ENCODE assay signal across 18 cellular contexts in genomic region chr9:124849801-124850200, GRCh38. TPM values are rescaled to one million over a fixed set of nuclear protein-coding genes. Genes with fewer than 3 reads are reported as not detected.
DNase-seq lines count a peak whose midpoint lies in the region; ATAC-seq and TF ChIP-seq lines count a peak whose summit lies in the region.
"Had no signal": no experiment of that assay in that cellular context is flagged by ENCODE, and none has a peak within 500 bp of the region (broad histone marks: within the 10 kb centered on the region; RNA-seq: fewer than 3 reads in every experiment).

No MANE protein-coding gene starts in this region.

- ATAC-seq in gastrocnemius medialis: no peak
- no peak for ATAC-seq in GM19397 (IDR thresholded peaks at IDR 0.05; ENCODE audit: unreplicated experiment)
- ATAC-seq: activated CD4-positive, alpha-beta T cell treated with anti-CD3 and anti-CD28 coated beads for 36 hours; Panc1; stimulated activated naive CD8-positive, alpha-beta T cell treated with anti-CD3 and anti-CD28 coated beads, Interleukin-15, amount 100 ng/mL, for 72 hours had no signal

- H3K36me3 ChIP-seq in hepatocyte (replicated peaks; ENCODE audit: insufficient read depth, low read depth) (no peaks in the 10 kb centered on the region), gastrocnemius medialis (no peaks in the 10 kb centered on the region)
- H3K36me3 ChIP-seq: esophagus muscularis mucosa had no signal

- no peak overlapping the region for H3K4me3 ChIP-seq in astrocyte of the spinal cord (ENCODE audit: low read depth, low read length)
- no peak overlapping the region for H3K4me3 ChIP-seq in hepatocyte
- H3K4me3 ChIP-seq in gastrocnemius medialis: no peak overlapping the region
- H3K4me3 ChIP-seq: esophagus muscularis mucosa had no signal

- H3K27me3 ChIP-seq in hepatocyte (no peaks in the 10 kb centered on the region), gastrocnemius medialis (no peaks in the 10 kb centered on the region)
- H3K27me3 ChIP-seq: esophagus muscularis mucosa had no signal

- H4K20me1 ChIP-seq in hepatocyte (ENCODE audit: insufficient read depth, poor library complexity, severe bottlenecking): no peaks in the 10 kb centered on the region

- no peak overlapping the region for H3K4me2 ChIP-seq in hepatocyte

- TF ChIP-seq CTCF in astrocyte of the spinal cord (IDR thresholded peaks at IDR 0.05; ENCODE audit: low read depth, low read length) (no peak), hepatocyte (IDR thresholded peaks at IDR 0.05; ENCODE audit: poor library complexity) (no peak), gastrocnemius medialis (IDR thresholded peaks at IDR 0.05 in 4 of 5, conservative IDR thresholded peaks at IDR 0.05 in 1 of 5) (no peak)

- no peaks in the 10 kb centered on the region for H3K9me2 ChIP-seq in hepatocyte (replicated peaks; ENCODE audit: insufficient read depth)

- H3K4me1 ChIP-seq in hepatocyte (ENCODE audit: insufficient read depth) (peaks cover 7% of the 10 kb centered on the region), gastrocnemius medialis (peaks cover 28 to 32% of the 10 kb centered on the region in 2 donors)

- intact Hi-C loops in gastrocnemius medialis (cut with DNase I; ENCODE audit: low total_unique reads): no loop called here

- H3K27ac ChIP-seq in hepatocyte (no peak overlapping the region), gastrocnemius medialis (peak overlapping the region; percentile 11 to 93 (median 39))
- H3K27ac ChIP-seq: esophagus muscularis mucosa had no signal

- in situ Hi-C loops in astrocyte of the spinal cord (cut with HindIII; ENCODE audit: low sequenced_read_pairs): no loop called here
- in situ Hi-C loops in gastrocnemius medialis (cut with MboI; ENCODE audit: low sequenced_read_pairs in 4 of 4): loop anchor here in 3 of 4 donors (5.0 to 10.0 kb wide), 2 partner anchors 55 to 78 kb away; partner anchors contain the start of gene NR6A1 (in 3 of the 3)

- H3K9me3 ChIP-seq in hepatocyte (ENCODE audit: low read depth): no peaks in the 10 kb centered on the region
- no peaks in the 10 kb centered on the region for H3K9me3 ChIP-seq in gastrocnemius medialis
- H3K9me3 ChIP-seq: esophagus muscularis mucosa had no signal

- DNase-seq in SHP77 (lab: John Stamatoyannopoulos, UW) (peak; percentile 43 to 60), SHP77 treated with DMSO at 0.1 percent for 48 hours (lab: John Stamatoyannopoulos, UW) (no peak), astrocyte of the spinal cord (ENCODE audit: low read depth, low spot score) (peak; percentile 69), hepatocyte (ENCODE audit: low spot score) (peak; percentile 61), gastrocnemius medialis (no peak), AG08395 (ENCODE audit: low spot score) (no peak), cerebellum (ENCODE audit: low spot score) (no peak)
- DNase-seq: 8988T; activated CD4-positive, alpha-beta T cell treated with anti-CD3 and anti-CD28 coated beads for 36 hours; COR-L47; cortex of kidney; immature natural killer cell; NCI-H1436; NCI-H510A treated with DMSO at 0.1 percent for 48 hours; stimulated activated naive CD8-positive, alpha-beta T cell treated with anti-CD3 and anti-CD28 coated beads, Interleukin-15, amount 100 ng/mL, for 72 hours had no signal

- no peaks in the 10 kb centered on the region for H3K79me2 ChIP-seq in hepatocyte

- WGBS in hepatocyte (ENCODE audit: low lambda C conversion rate, missing lambda C conversion rate): 59% methylated on average over 10 of the region's 10 CpGs

- no peak for TF ChIP-seq POLR2A in gastrocnemius medialis (IDR thresholded peaks at IDR 0.05)

- H2AFZ ChIP-seq in hepatocyte: no peak overlapping the region

RNA-seq across cellular contexts. Expression of gene WDR38, which starts 3.5 kb away (rescaled TPM):
- not detected in 2 replicates for total RNA-seq in hepatocyte
- polyA plus RNA-seq in hepatocyte: not detected in 2 replicates
- total RNA-seq in gastrocnemius medialis: not detected
- total RNA-seq in cerebellum: 0.27 TPM
- total RNA-seq: activated CD4-positive, alpha-beta T cell treated with anti-CD3 and anti-CD28 coated beads for 36 hours had no signal
- polyA plus RNA-seq: immature natural killer cell had no signal

RNA-seq across cellular contexts. Expression of gene RPL35, which starts 12.0 kb away (rescaled TPM):
- total RNA-seq in hepatocyte: 1,257 and 1,574 TPM in 2 replicates
- 927 and 1,057 TPM in 2 replicates for polyA plus RNA-seq in hepatocyte
- total RNA-seq in gastrocnemius medialis: 1,000 to 10,000 TPM; 2,099 to 2,608 (median 2,478) TPM
- total RNA-seq in cerebellum: 401 TPM

RNA-seq across cellular contexts. Expression of gene ARPC5L, which starts 12.1 kb away (rescaled TPM):
- total RNA-seq in hepatocyte (40.3 and 44.0 TPM in 2 replicates), gastrocnemius medialis (10 to 100 TPM; 28.9 to 47.1 (median 29.2) TPM), cerebellum (13.8 TPM)
- polyA plus RNA-seq in hepatocyte: 84.4 and 95.5 TPM in 2 replicates

Comparison
In these comparisons a context has a peak if more than half of its experiments do, and no peak if none do; other contexts are left out.
1. DNase-seq: peak in SHP77 (2 of 2), astrocyte of the spinal cord (single experiment) and hepatocyte (single experiment); none in SHP77 treated with DMSO at 0.1 percent for 48 hours (single experiment), gastrocnemius medialis (0 of 2), AG08395 (single experiment) and cerebellum (single experiment).